8 cellular contexts compared by ENCODE assay signal in the genomic region with DNA sequence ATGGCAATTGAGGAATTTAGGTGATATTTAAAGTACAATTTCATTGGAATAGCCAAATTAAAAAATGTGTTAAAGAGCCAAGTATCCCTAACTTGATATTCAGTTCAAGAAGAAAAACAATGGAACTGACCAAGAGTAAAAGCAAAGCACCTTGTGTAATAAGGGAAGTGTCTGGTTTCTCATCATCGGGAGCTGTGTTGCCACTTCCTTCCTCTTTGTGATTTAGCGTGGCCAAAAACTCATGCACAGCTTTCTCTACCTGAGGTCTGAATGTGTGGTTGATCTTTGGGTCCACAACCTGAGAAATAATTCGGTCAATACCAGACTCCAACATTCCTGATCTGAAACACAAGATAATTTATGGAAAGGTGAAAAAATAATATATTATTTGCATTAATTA.
DNase-seq lines count a peak whose midpoint lies in the region; ATAC-seq and TF ChIP-seq lines count a peak whose summit lies in the region.

No MANE protein-coding gene starts in this region.

- peak; percentile 56 for DNase-seq in SIG-M5 treated with dmso at 0.1 percent for 504 hours (lab: John Stamatoyannopoulos, UW; ENCODE audit: unreplicated experiment)
- no peak for DNase-seq in SIG-M5 (lab: John Stamatoyannopoulos, UW)
- DNase-seq in NB4 (ENCODE audit: low read depth) = peak; percentile 80
- peak; percentile 8 for DNase-seq in putamen (ENCODE audit: low spot score)
- DNase-seq in GM19240 (ENCODE audit: insufficient read length, low spot score) = no peak
- no peak for DNase-seq in hypothalamus (lab: John Stamatoyannopoulos, UW)
- no peak for DNase-seq in NCI-H146 treated with DMSO at 0.1 percent for 48 hours (lab: John Stamatoyannopoulos, UW; ENCODE audit: unreplicated experiment)

- H3K4me3 ChIP-seq in NB4 (ENCODE audit: low read depth, low read length) = no peak overlapping the region

- TF ChIP-seq CTCF in NB4 (IDR thresholded peaks at IDR 0.05; ENCODE audit: low read depth, low read length) = no peak

- TF ChIP-seq POLR2A in NB4 (IDR thresholded peaks at IDR 0.05; ENCODE audit: extremely low read depth, insufficient read length) = no peak

- peak; percentile 78 for ATAC-seq in HG02885 (IDR thresholded peaks at IDR 0.05; ENCODE audit: poor library complexity, unreplicated experiment)

Comparison
In these comparisons a context has a peak if more than half of its experiments do, and no peak if none do; other contexts are left out.
1. DNase-seq: peak in SIG-M5 treated with dmso at 0.1 percent for 504 hours (single experiment), NB4 (single experiment) and putamen (single experiment); none in SIG-M5 (single experiment), GM19240 (single experiment), hypothalamus (0 of 51) and NCI-H146 treated with DMSO at 0.1 percent for 48 hours (single experiment).